Comparison of ENCODE assay signal across 8 cellular contexts in the genomic region with DNA sequence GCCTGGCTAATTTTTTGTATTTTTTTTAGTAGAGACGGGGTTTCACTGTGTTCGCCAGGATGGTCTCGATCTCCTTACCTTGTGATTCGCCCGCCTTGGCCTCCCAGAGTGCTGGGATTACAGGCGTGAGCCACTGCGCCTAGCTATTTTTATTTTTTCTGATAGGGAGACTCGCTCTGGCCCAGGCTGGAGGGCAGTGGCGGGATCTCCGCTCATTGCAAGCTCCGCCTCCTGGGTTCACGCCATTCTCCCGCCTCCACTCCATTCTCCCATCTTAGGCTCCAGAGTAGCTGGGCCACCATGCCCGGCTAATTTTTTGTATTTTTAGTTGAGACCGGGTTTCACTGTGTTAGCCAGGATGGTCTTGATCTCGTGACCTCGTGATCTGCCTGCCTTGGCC. TPM values are rescaled to one million over a fixed set of nuclear protein-coding genes. Genes with fewer than 3 reads are reported as not detected.
DNase-seq lines count a peak whose midpoint lies in the region; ATAC-seq and TF ChIP-seq lines count a peak whose summit lies in the region.
"Not testable (repeated sequence)": the region's sequence is repeated elsewhere in the genome, so short reads cannot be mapped to it uniquely, and the experiment has no call there.

No MANE protein-coding gene starts in this region.

- H3K27ac Mint-ChIP-seq in T-helper 2 cell treated with Interferon-gamma antibody and Interleukin-4, amounts not matched to agents 5 μg/mL and 100 μg/mL, for 36 hours: peak overlapping the region; percentile 71
- peak overlapping the region; percentile 66 for H3K27ac Mint-ChIP-seq in activated CD8-positive, alpha-beta T cell treated with anti-CD3 and anti-CD28 coated beads, Interleukin-2, amount 10 ng/mL, durations not matched to agents 7 days and 5 days
- peak overlapping the region; percentile 86 to 92 for H3K27ac Mint-ChIP-seq in activated naive CD4-positive, alpha-beta T cell treated with anti-CD3 and anti-CD28 coated beads, Interleukin-2, amount 50 U/mL, for 72 hours
- peak overlapping the region; percentile 20 for H3K27ac Mint-ChIP-seq in dendritic cell treated with granulocyte-macrophage colony-stimulating factor and Interleukin-4, amounts not matched to agents 40 ng/mL and 50 ng/mL, for 4 days
- peak overlapping the region; percentile 50 for H3K27ac Mint-ChIP-seq in mesothelial cell of epicardium
- peak overlapping the region; percentile 47 for H3K27ac Mint-ChIP-seq in osteocyte (ENCODE audit: unreplicated experiment)

- H3K36me3 Mint-ChIP-seq in T-helper 2 cell treated with Interferon-gamma antibody and Interleukin-4, amounts not matched to agents 5 μg/mL and 100 μg/mL, for 36 hours (ENCODE audit: low read depth): peaks cover 28% of the 10 kb centered on the region
- peaks cover 21% of the 10 kb centered on the region for H3K36me3 Mint-ChIP-seq in activated CD8-positive, alpha-beta T cell treated with anti-CD3 and anti-CD28 coated beads, Interleukin-2, amount 10 ng/mL, durations not matched to agents 7 days and 5 days (ENCODE audit: low read depth)
- not testable (repeated sequence) for H3K36me3 Mint-ChIP-seq in activated naive CD4-positive, alpha-beta T cell treated with anti-CD3 and anti-CD28 coated beads, Interleukin-2, amount 50 U/mL, for 72 hours; mesothelial cell of epicardium; osteocyte (ENCODE audit: unreplicated experiment)
- H3K36me3 Mint-ChIP-seq in dendritic cell treated with granulocyte-macrophage colony-stimulating factor and Interleukin-4, amounts not matched to agents 40 ng/mL and 50 ng/mL, for 4 days (ENCODE audit: low read depth): peaks cover 35% of the 10 kb centered on the region

- not testable (repeated sequence) for H3K9me3 Mint-ChIP-seq in T-helper 2 cell treated with Interferon-gamma antibody and Interleukin-4, amounts not matched to agents 5 μg/mL and 100 μg/mL, for 36 hours; activated CD8-positive, alpha-beta T cell treated with anti-CD3 and anti-CD28 coated beads, Interleukin-2, amount 10 ng/mL, durations not matched to agents 7 days and 5 days (ENCODE audit: insufficient read depth); activated naive CD4-positive, alpha-beta T cell treated with anti-CD3 and anti-CD28 coated beads, Interleukin-2, amount 50 U/mL, for 72 hours; dendritic cell treated with granulocyte-macrophage colony-stimulating factor and Interleukin-4, amounts not matched to agents 40 ng/mL and 50 ng/mL, for 4 days; mesothelial cell of epicardium; osteocyte (ENCODE audit: unreplicated experiment)

- H3K4me3 ChIP-seq in testis: not testable (repeated sequence)

- not testable (repeated sequence) for TF ChIP-seq CTCF in mesothelial cell of epicardium (IDR thresholded peaks at IDR 0.05; ENCODE audit: unreplicated experiment); osteocyte (IDR thresholded peaks at IDR 0.05); testis (IDR thresholded peaks at IDR 0.05)

- not testable (repeated sequence) for H3K36me3 ChIP-seq in testis (ENCODE audit: low read depth, missing control alignments)

- H3K27me3 Mint-ChIP-seq in T-helper 2 cell treated with Interferon-gamma antibody and Interleukin-4, amounts not matched to agents 5 μg/mL and 100 μg/mL, for 36 hours (ENCODE audit: low read depth); activated CD8-positive, alpha-beta T cell treated with anti-CD3 and anti-CD28 coated beads, Interleukin-2, amount 10 ng/mL, durations not matched to agents 7 days and 5 days (ENCODE audit: low read depth); dendritic cell treated with granulocyte-macrophage colony-stimulating factor and Interleukin-4, amounts not matched to agents 40 ng/mL and 50 ng/mL, for 4 days; mesothelial cell of epicardium (ENCODE audit: low read depth); osteocyte (ENCODE audit: unreplicated experiment): not testable (repeated sequence)

- H3K4me1 ChIP-seq in testis: not testable (repeated sequence)

- H3K4me1 Mint-ChIP-seq in T-helper 2 cell treated with Interferon-gamma antibody and Interleukin-4, amounts not matched to agents 5 μg/mL and 100 μg/mL, for 36 hours (ENCODE audit: low read depth): peaks cover 15% of the 10 kb centered on the region
- H3K4me1 Mint-ChIP-seq in activated CD8-positive, alpha-beta T cell treated with anti-CD3 and anti-CD28 coated beads, Interleukin-2, amount 10 ng/mL, durations not matched to agents 7 days and 5 days (ENCODE audit: low read depth): peaks cover 26% of the 10 kb centered on the region
- not testable (repeated sequence) for H3K4me1 Mint-ChIP-seq in dendritic cell treated with granulocyte-macrophage colony-stimulating factor and Interleukin-4, amounts not matched to agents 40 ng/mL and 50 ng/mL, for 4 days (ENCODE audit: low read depth); mesothelial cell of epicardium; osteocyte (ENCODE audit: unreplicated experiment)

- H3K4me3 Mint-ChIP-seq in T-helper 2 cell treated with Interferon-gamma antibody and Interleukin-4, amounts not matched to agents 5 μg/mL and 100 μg/mL, for 36 hours: peak overlapping the region; percentile 65
- H3K4me3 Mint-ChIP-seq in activated CD8-positive, alpha-beta T cell treated with anti-CD3 and anti-CD28 coated beads, Interleukin-2, amount 10 ng/mL, durations not matched to agents 7 days and 5 days: peak overlapping the region; percentile 8
- H3K4me3 Mint-ChIP-seq in dendritic cell treated with granulocyte-macrophage colony-stimulating factor and Interleukin-4, amounts not matched to agents 40 ng/mL and 50 ng/mL, for 4 days: peak overlapping the region; percentile 9
- peak overlapping the region; percentile 6 for H3K4me3 Mint-ChIP-seq in mesothelial cell of epicardium
- H3K4me3 Mint-ChIP-seq in osteocyte (ENCODE audit: unreplicated experiment): peak overlapping the region; percentile 32

- intact Hi-C loops in dendritic cell treated with granulocyte-macrophage colony-stimulating factor and Interleukin-4, amounts not matched to agents 40 ng/mL and 50 ng/mL, for 4 days (cut with micrococcal nuclease); testis (cut with DNase I; ENCODE audit: low total_unique reads): not testable (repeated sequence)

- WGBS in testis, 2 donors: 63 to 64% methylated on average over 17 of the region's 17 CpGs

- not testable (repeated sequence) for H3K27me3 ChIP-seq in testis

- H3K9me3 ChIP-seq in testis: not testable (repeated sequence)

- not testable (repeated sequence) for H3K27ac ChIP-seq in testis

- ATAC-seq in activated CD8-positive, alpha-beta T cell treated with anti-CD3 and anti-CD28 coated beads, Interleukin-2, amount 10 ng/mL, durations not matched to agents 7 days and 5 days; activated naive CD4-positive, alpha-beta T cell treated with anti-CD3 and anti-CD28 coated beads, Interleukin-2, amount 50 U/mL, for 72 hours: not testable (repeated sequence)

- POLR2A ChIA-PET in activated CD8-positive, alpha-beta T cell treated with anti-CD3 and anti-CD28 coated beads, Interleukin-2, amount 10 ng/mL, durations not matched to agents 7 days and 5 days (lab: Charles Lee): not testable (repeated sequence)

- not testable (repeated sequence) for TF ChIP-seq POLR2A in testis (IDR thresholded peaks at IDR 0.05)

- CTCF ChIA-PET in activated CD8-positive, alpha-beta T cell treated with anti-CD3 and anti-CD28 coated beads, Interleukin-2, amount 10 ng/mL, durations not matched to agents 7 days and 5 days (lab: Charles Lee): not testable (repeated sequence)

- peak; percentile 32 for DNase-seq in ELF-1 (ENCODE audit: low read depth, low spot score)
- not testable (repeated sequence) for DNase-seq in T-helper 2 cell treated with Interferon-gamma antibody and Interleukin-4, amounts not matched to agents 5 μg/mL and 100 μg/mL, for 36 hours (ENCODE audit: low spot score); activated CD8-positive, alpha-beta T cell treated with anti-CD3 and anti-CD28 coated beads, Interleukin-2, amount 10 ng/mL, durations not matched to agents 7 days and 5 days; activated naive CD4-positive, alpha-beta T cell treated with anti-CD3 and anti-CD28 coated beads, Interleukin-2, amount 50 U/mL, for 72 hours (ENCODE audit: low spot score in 2 of 2); mesothelial cell of epicardium (ENCODE audit: low spot score in 2 of 2, unreplicated experiment in 2 of 2); osteocyte (ENCODE audit: extremely low spot score, unreplicated experiment)
- DNase-seq in testis: peak; percentile 13

RNA-seq across cellular contexts. Expression of a gene that starts 1.9 kb away (rescaled TPM):
- total RNA-seq in activated CD8-positive, alpha-beta T cell treated with anti-CD3 and anti-CD28 coated beads, Interleukin-2, amount 10 ng/mL, durations not matched to agents 7 days and 5 days: 10 to 100 TPM; 83.6 to 85.8 TPM
- total RNA-seq in activated naive CD4-positive, alpha-beta T cell treated with anti-CD3 and anti-CD28 coated beads, Interleukin-2, amount 50 U/mL, for 72 hours: 100 to 1,000 TPM in 1 of 2 donors, 10 to 100 TPM in 1; 63.0 to 108 TPM
- total RNA-seq in mesothelial cell of epicardium (47.9 to 54.2 TPM (median 52.8 TPM) in 3 replicates), osteocyte (44.2 and 51.3 TPM in 2 replicates), testis (100 to 1,000 TPM in 1 of 2 donors, 10 to 100 TPM in 1; 75.9 to 153 TPM)
- 44.8 TPM for polyA plus RNA-seq in testis (ENCODE audit: insufficient read depth, low read depth, low replicate concordance)

RNA-seq across cellular contexts. Expression of a gene that starts 33.5 kb away (rescaled TPM):
- total RNA-seq in activated CD8-positive, alpha-beta T cell treated with anti-CD3 and anti-CD28 coated beads, Interleukin-2, amount 10 ng/mL, durations not matched to agents 7 days and 5 days: 10 to 100 TPM; 39.6 to 40.7 TPM
- 10 to 100 TPM; 19.0 to 48.5 TPM for total RNA-seq in activated naive CD4-positive, alpha-beta T cell treated with anti-CD3 and anti-CD28 coated beads, Interleukin-2, amount 50 U/mL, for 72 hours
- total RNA-seq in mesothelial cell of epicardium: 112 to 119 TPM (median 113 TPM) in 3 replicates
- 84.9 and 85.2 TPM in 2 replicates for total RNA-seq in osteocyte
- 10 to 100 TPM; 48.8 to 50.0 TPM for total RNA-seq in testis
- 25.9 TPM for polyA plus RNA-seq in testis (ENCODE audit: insufficient read depth, low read depth, low replicate concordance)

RNA-seq across cellular contexts. Expression of a gene that starts 52.2 kb away (rescaled TPM):
- total RNA-seq in activated CD8-positive, alpha-beta T cell treated with anti-CD3 and anti-CD28 coated beads, Interleukin-2, amount 10 ng/mL, durations not matched to agents 7 days and 5 days: 10 to 100 TPM; 82.0 to 82.9 TPM
- 10 to 100 TPM; 64.7 to 67.6 TPM for total RNA-seq in activated naive CD4-positive, alpha-beta T cell treated with anti-CD3 and anti-CD28 coated beads, Interleukin-2, amount 50 U/mL, for 72 hours
- total RNA-seq in mesothelial cell of epicardium (77.7 to 79.9 TPM (median 78.2 TPM) in 3 replicates), osteocyte (75.2 and 84.3 TPM in 2 replicates), testis (100 to 1,000 TPM; 105 to 111 TPM)
- 74.9 TPM for polyA plus RNA-seq in testis (ENCODE audit: insufficient read depth, low read depth, low replicate concordance)

Comparison
In these comparisons a context has a peak if more than half of its experiments do, and no peak if none do; other contexts are left out.
1. H3K27ac Mint-ChIP-seq: peak in every context shown above with its lines; median percentile 89 in activated naive CD4-positive, alpha-beta T cell treated with anti-CD3 and anti-CD28 coated beads, Interleukin-2, amount 50 U/mL, for 72 hours; 71 in T-helper 2 cell treated with Interferon-gamma antibody and Interleukin-4, amounts not matched to agents 5 μg/mL and 100 μg/mL, for 36 hours; 66 in activated CD8-positive, alpha-beta T cell treated with anti-CD3 and anti-CD28 coated beads, Interleukin-2, amount 10 ng/mL, durations not matched to agents 7 days and 5 days; 50 in mesothelial cell of epicardium; 47 in osteocyte; 20 in dendritic cell treated with granulocyte-macrophage colony-stimulating factor and Interleukin-4, amounts not matched to agents 40 ng/mL and 50 ng/mL, for 4 days.
2. H3K4me3 Mint-ChIP-seq: peak in every context shown above with its lines; median percentile 65 in T-helper 2 cell treated with Interferon-gamma antibody and Interleukin-4, amounts not matched to agents 5 μg/mL and 100 μg/mL, for 36 hours; 32 in osteocyte; 9 in dendritic cell treated with granulocyte-macrophage colony-stimulating factor and Interleukin-4, amounts not matched to agents 40 ng/mL and 50 ng/mL, for 4 days; 8 in activated CD8-positive, alpha-beta T cell treated with anti-CD3 and anti-CD28 coated beads, Interleukin-2, amount 10 ng/mL, durations not matched to agents 7 days and 5 days; 6 in mesothelial cell of epicardium.